ENCODE assay signal across 8 cellular contexts in the genomic region with DNA sequence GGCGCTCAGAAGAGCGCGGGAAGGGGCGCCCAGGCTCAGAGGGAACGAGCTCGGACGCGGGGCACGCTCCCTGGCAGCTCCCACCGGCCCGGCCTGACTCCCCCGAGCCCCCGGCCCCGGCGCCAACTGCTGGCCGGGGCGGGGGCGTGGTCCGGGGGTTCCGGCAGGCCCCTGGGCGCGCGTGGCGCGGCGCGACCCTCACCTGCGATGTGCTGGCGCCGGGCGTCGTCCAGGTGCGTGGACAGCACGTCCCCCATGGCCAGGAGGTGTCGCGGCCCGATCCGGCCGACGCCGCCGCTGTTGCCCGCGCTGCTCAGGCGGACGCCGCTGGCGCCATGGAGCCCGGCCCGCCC. TPM values are rescaled to one million over a fixed set of nuclear protein-coding genes. Genes with fewer than 3 reads are reported as not detected.
DNase-seq lines count a peak whose midpoint lies in the region; TF ChIP-seq lines count a peak whose summit lies in the region.

No MANE protein-coding gene starts in this region.

- TF ChIP-seq CTCF in astrocyte of the cerebellum (IDR thresholded peaks at IDR 0.05; ENCODE audit: low read depth, low read length, missing control alignments) (no peak), lower leg skin (IDR thresholded peaks at IDR 0.05) (no peak), vagina (IDR thresholded peaks at IDR 0.05) (no peak)

- DNase-seq in stimulated activated CD4-positive, alpha-beta T cell treated with anti-CD3 and anti-CD28 coated beads, Interleukin-4, amount 100 ng/mL, for 1 hour: peak; percentile 7
- no peak for DNase-seq in stimulated activated CD4-positive, alpha-beta T cell treated with anti-CD3 and anti-CD28 coated beads, Interleukin-2, amount 100 ng/mL, for 24 hours
- no peak for DNase-seq in astrocyte of the cerebellum (ENCODE audit: low read depth)
- DNase-seq in lower leg skin (ENCODE audit: low spot score in 2 of 2): no peak
- no peak for DNase-seq in vagina (ENCODE audit: extremely low spot score in 2 of 2)
- DNase-seq in NCI-H748 treated with DMSO at 0.1 percent for 48 hours (lab: John Stamatoyannopoulos, UW): no peak
- no peak for DNase-seq in NCI-H1930 (lab: John Stamatoyannopoulos, UW)
- DNase-seq in GM03348 (ENCODE audit: low spot score): no peak

- H3K27ac ChIP-seq in vagina: peak overlapping the region; percentile 97

- peaks cover 0 to 18% of the 10 kb centered on the region in 2 donors for H3K36me3 ChIP-seq in vagina

- peaks cover 78% of the 10 kb centered on the region for H3K4me1 ChIP-seq in vagina

- H3K9me3 ChIP-seq in vagina: no peaks in the 10 kb centered on the region

- in situ Hi-C loops in astrocyte of the cerebellum (cut with HindIII; ENCODE audit: low sequenced_read_pairs): no loop called here

- TF ChIP-seq POLR2A in lower leg skin (IDR thresholded peaks at IDR 0.05) (no peak), vagina (IDR thresholded peaks at IDR 0.05) (peak in 1 of 2 donors; percentile 76)

- H3K4me3 ChIP-seq in astrocyte of the cerebellum (ENCODE audit: low read depth, low read length): peak overlapping the region; percentile 91
- peak overlapping the region; percentile 72 for H3K4me3 ChIP-seq in lower leg skin (ENCODE audit: low read depth, poor library complexity, severe bottlenecking)
- peak overlapping the region; percentile 89 to 97 for H3K4me3 ChIP-seq in vagina

- 0% methylated on average over 36 of the region's 50 CpGs; no CpG with 5 or more reads in 1 of the 2 donors for WGBS in lower leg skin, 2 donors

- H3K27me3 ChIP-seq in vagina: no peaks in the 10 kb centered on the region

- intact Hi-C loops in lower leg skin (cut with DNase I; ENCODE audit: low total_unique reads): no loop called here
- intact Hi-C loops in vagina (cut with DNase I): no loop called here

RNA-seq across cellular contexts. Expression of a gene that starts 43.5 kb away (rescaled TPM):
- 10 to 100 TPM; 17.4 to 66.8 (median 30.5) TPM for total RNA-seq in lower leg skin
- 56.2 TPM for total RNA-seq in vagina
